ENCODE assay signal across 18 cellular contexts in genomic region chr3:80192871-80193270, GRCh38.
A peak's percentile ranks its signal among the peaks of the same experiment; 100 is the strongest.
DNase-seq lines count a peak whose midpoint lies in the region; ATAC-seq, FAIRE-seq and TF ChIP-seq lines count a peak whose summit lies in the region.
"Had no signal": no experiment of that assay in that cellular context is flagged by ENCODE, and none has a peak within 500 bp of the region (broad histone marks: within the 10 kb centered on the region; RNA-seq: fewer than 3 reads in every experiment).

No MANE protein-coding gene starts in this region.

- H3K27me3 ChIP-seq in PC-9 (ENCODE audit: insufficient read depth, low read depth) (no peaks in the 10 kb centered on the region), bronchial epithelial cell (ENCODE audit: control insufficient read depth, insufficient read depth, low read length) (no peaks in the 10 kb centered on the region)

- POLR2A ChIA-PET in PC-9 (lab: Charles Lee; ENCODE audit: unreplicated experiment): interaction anchor here (0.7 kb wide), 1 partner anchor 93 kb away, joined by 3 read pairs; no protein-coding TSS in a partner anchor

- 0 out of 2 replicates have a peak overlapping the region, but pooled peaks have one; percentile 39 for H2AFZ ChIP-seq in PC-9

- peak overlapping the region; percentile 23 for H3K4me2 ChIP-seq in PC-9
- H3K4me2 ChIP-seq: A549 had no signal

- no peaks in the 10 kb centered on the region for H3K9me2 ChIP-seq in PC-9 (ENCODE audit: insufficient read depth)

- no peaks in the 10 kb centered on the region for H3K36me3 ChIP-seq in PC-9 (ENCODE audit: low read depth)
- no peaks in the 10 kb centered on the region for H3K36me3 ChIP-seq in bronchial epithelial cell (ENCODE audit: control insufficient read depth, insufficient read depth, low read length)

- H3K79me2 ChIP-seq in PC-9 (ENCODE audit: low read depth): no peaks in the 10 kb centered on the region

- DNase-seq in ELR (ENCODE audit: low read depth): peak; percentile 51
- DNase-seq in PC-9: peak; percentile 2 to 76
- peak; percentile 58 for DNase-seq in bronchial epithelial cell (ENCODE audit: low read depth)
- peak; percentile 60 for DNase-seq in iris pigment epithelial cell (ENCODE audit: low read depth)
- no peak for DNase-seq in NCI-H1930 (lab: John Stamatoyannopoulos, UW)
- DNase-seq: DMS 273 treated with DMSO at 0.1 percent for 48 hours, GOT3, MV-4-11, NCI-H1417, NCI-H187 treated with DMSO at 0.1 percent for 48 hours, NCI-H2171 treated with DMSO at 0.1 percent for 48 hours, NCI-H748 treated with DMSO at 0.1 percent for 48 hours, SIG-M5 had no signal

- no peak for ATAC-seq in HG03457 (IDR thresholded peaks at IDR 0.05; ENCODE audit: unreplicated experiment)
- no peak for ATAC-seq in HG03378 (IDR thresholded peaks at IDR 0.05; ENCODE audit: unreplicated experiment)
- ATAC-seq: A549 had no signal

- H3K27ac ChIP-seq in PC-9: no peak overlapping the region
- H3K27ac ChIP-seq: A549, C4-2B had no signal

- BruUV-seq in PC-9 (replicated peaks; lab: Mats Ljungman, UMichigan): no TSS peak

- no peaks in the 10 kb centered on the region for H4K20me1 ChIP-seq in PC-9 (ENCODE audit: insufficient read depth)

- no peak for FAIRE-seq in bronchial epithelial cell (lab: Jason Lieb, UNC)
- FAIRE-seq: A549, GM12892 had no signal

- H3K4me1 ChIP-seq in PC-9 (replicated peaks; ENCODE audit: insufficient read depth): peaks cover 17% of the 10 kb centered on the region
- H3K4me1 ChIP-seq: A549 had no signal

- no peak overlapping the region for H3K4me3 ChIP-seq in PC-9
- no peak overlapping the region for H3K4me3 ChIP-seq in bronchial epithelial cell (ENCODE audit: low read depth, low read length)
- H3K4me3 ChIP-seq: A549 had no signal

- intact Hi-C loops in PC-9 (cut with micrococcal nuclease; ENCODE audit: unreplicated experiment): no loop called here

- H3F3A ChIP-seq in PC-9 (ENCODE audit: insufficient read depth, low read depth): no peaks in the 10 kb centered on the region

- TF ChIP-seq CTCF in PC-9 (conservative IDR thresholded peaks at IDR 0.05) (no peak), bronchial epithelial cell (IDR thresholded peaks at IDR 0.05; ENCODE audit: insufficient read depth, low read length, severe bottlenecking) (no peak)

- CTCF ChIA-PET in PC-9 (lab: Charles Lee): no interaction called here

- no peaks in the 10 kb centered on the region; the same call in 1 of the 2 replicates for H3K9me3 ChIP-seq in PC-9 (ENCODE audit: insufficient read depth, low read depth)
- H3K9me3 ChIP-seq: A549 had no signal

Comparison
In these comparisons a context has a peak if more than half of its experiments do, and no peak if none do; other contexts are left out.
1. DNase-seq: peak in ELR (single experiment), PC-9 (2 of 2), bronchial epithelial cell (single experiment) and iris pigment epithelial cell (single experiment); none in NCI-H1930 (0 of 2).